9 cellular contexts compared by ENCODE assay signal in the genomic region with DNA sequence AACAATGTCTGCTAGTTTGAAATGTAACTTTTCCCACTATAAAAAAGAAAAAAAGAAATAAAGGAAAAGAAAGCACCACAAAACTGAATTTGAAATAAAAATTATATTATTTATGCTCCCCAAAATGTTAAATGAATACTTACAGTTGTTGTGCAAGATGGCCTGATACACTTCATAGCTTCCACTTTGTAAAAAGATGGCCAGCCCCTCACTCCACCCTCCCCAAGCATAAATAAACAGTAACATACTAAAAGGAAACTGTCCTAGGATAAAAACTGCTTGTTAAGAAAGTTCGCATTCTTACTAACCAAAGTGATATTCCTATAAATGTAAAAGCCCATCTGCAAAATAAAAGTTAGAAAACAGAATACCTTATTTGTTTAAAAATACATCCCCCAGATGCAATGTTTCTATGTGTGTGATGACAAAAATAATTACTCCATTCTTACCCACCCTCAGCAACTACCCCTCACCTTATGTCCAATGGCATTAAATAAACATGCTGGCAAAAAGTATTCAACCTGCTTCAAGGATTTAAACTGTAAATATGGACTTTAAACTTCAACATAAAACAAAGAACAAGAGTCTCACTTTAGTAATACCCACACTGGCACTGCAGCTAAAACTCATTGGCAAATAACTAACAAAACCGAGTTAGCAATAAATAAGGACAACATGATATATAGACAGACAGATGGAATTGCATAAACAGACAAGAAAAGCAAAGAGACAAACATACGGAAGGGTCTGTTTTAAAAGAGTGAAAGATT. TPM values are rescaled to one million over a fixed set of nuclear protein-coding genes. Genes with fewer than 3 reads are reported as not detected.
DNase-seq lines count a peak whose midpoint lies in the region; ATAC-seq and TF ChIP-seq lines count a peak whose summit lies in the region.
"Had no signal": no experiment of that assay in that cellular context is flagged by ENCODE, and none has a peak within 500 bp of the region (broad histone marks: within the 10 kb centered on the region; RNA-seq: fewer than 3 reads in every experiment).

No MANE protein-coding gene starts in this region.

- intact Hi-C loops in right cardiac atrium (cut with DNase I) = loop anchor here in 3 of 4 donors (5.0 to 10.0 kb wide), 2 partner anchors 46 to 48 kb away; a partner anchor contains a TSS

- H3K4me3 ChIP-seq in WI38 (ENCODE audit: low read depth, low read length) = peak overlapping the region; percentile 51
- H3K4me3 ChIP-seq in right cardiac atrium (ENCODE audit: low read length) = peak overlapping the region; percentile 75
- peak overlapping the region; percentile 69 to 91 (median 75) for H3K4me3 ChIP-seq in skeletal muscle tissue (ENCODE audit: low read length in 3 of 3)

- H3K36me3 ChIP-seq in skeletal muscle tissue (ENCODE audit: control insufficient read depth in 3 of 3, insufficient read depth in 3 of 3, low read length in 3 of 3) = no peaks in the 10 kb centered on the region

- H3K9me3 ChIP-seq in right cardiac atrium (ENCODE audit: control insufficient read depth, low read length) (no peaks in the 10 kb centered on the region), skeletal muscle tissue (ENCODE audit: control insufficient read depth in 3 of 3, low read length in 3 of 3) (no peaks in the 10 kb centered on the region)

- H3K27ac ChIP-seq in right cardiac atrium (ENCODE audit: low read length) = no peak overlapping the region
- H3K27ac ChIP-seq in skeletal muscle tissue (ENCODE audit: low read depth, low read length) = peak overlapping the region; percentile 80

- DNase-seq in right cardiac atrium = no peak
- no peak for DNase-seq in NCI-H446 (lab: John Stamatoyannopoulos, UW)
- DNase-seq in stimulated activated CD4-positive, alpha-beta T cell treated with anti-CD3 and anti-CD28 coated beads, Interleukin-4, amount 100 ng/mL, for 1 hour = no peak
- no peak for DNase-seq in KBM-7
- DNase-seq: amniotic stem cell had no signal

- peak overlapping the region; percentile 79 to 82 (median 79) for H3K9ac ChIP-seq in skeletal muscle tissue (ENCODE audit: low read depth in 1 of 3, low read length in 3 of 3)

- in situ Hi-C loops in KBM-7 (cut with MboI; ENCODE audit: low pct_unique_long_range_greater_than_20kb, low sequenced_read_pairs) = no loop called here

- peaks cover 2% of the 10 kb centered on the region for H3K4me1 ChIP-seq in right cardiac atrium (ENCODE audit: control insufficient read depth, insufficient read depth, low read length)
- peaks cover 2 to 33% (median 17%) of the 10 kb centered on the region in 3 donors for H3K4me1 ChIP-seq in skeletal muscle tissue (ENCODE audit: control insufficient read depth in 3 of 3, insufficient read depth in 3 of 3, low read length in 3 of 3)

- 15% methylated on average over 3 of the region's 3 CpGs for WGBS in right cardiac atrium

- ATAC-seq in GM19395 (IDR thresholded peaks at IDR 0.05; ENCODE audit: unreplicated experiment) (peak; percentile 7), right cardiac atrium (peak in 1 of 2 donors; percentile 65), GM21390 (IDR thresholded peaks at IDR 0.05; ENCODE audit: unreplicated experiment) (no peak)

- no peak for TF ChIP-seq CTCF in WI38 (IDR thresholded peaks at IDR 0.05; ENCODE audit: low read depth, low read length)

- H3K27me3 ChIP-seq in right cardiac atrium (ENCODE audit: control insufficient read depth, insufficient read depth) (no peaks in the 10 kb centered on the region), skeletal muscle tissue (ENCODE audit: control insufficient read depth in 3 of 3, insufficient read depth in 3 of 3, low read length in 3 of 3) (no peaks in the 10 kb centered on the region)

RNA-seq across cellular contexts. Expression of a gene that starts 47.8 kb away (rescaled TPM):
- 10 to 100 TPM; 71.4 to 87.9 (median 78.1) TPM for total RNA-seq in right cardiac atrium
- 6.5 TPM for polyA plus RNA-seq in right cardiac atrium
- total RNA-seq in skeletal muscle tissue = 23.5 TPM
